ENCODE assay signal across 8 cellular contexts in genomic region chr2:66574701-66575624, GRCh38.
DNase-seq lines count a peak whose midpoint lies in the region; ATAC-seq and TF ChIP-seq lines count a peak whose summit lies in the region.

No MANE protein-coding gene starts in this region.

- POLR2A ChIA-PET in RWPE1 (lab: Yijun Ruan, JAX; ENCODE audit: low non-redundant PET), result no interaction called here

- DNase-seq in D341Med (ENCODE audit: low spot score) (peak; percentile 79), LoVo (ENCODE audit: low spot score) (peak; percentile 51), RWPE1 (ENCODE audit: low spot score) (peak; percentile 87), epithelial cell of esophagus (ENCODE audit: low read depth) (peak; percentile 76), tibial artery (peak in 1 of 2 donors; percentile 73)
- DNase-seq in stimulated activated CD4-positive, alpha-beta T cell treated with anti-CD3 and anti-CD28 coated beads, Interleukin-2, amount 100 ng/mL, for 48 hours, result no peak

- no peak for ATAC-seq in HG03175 (IDR thresholded peaks at IDR 0.05; ENCODE audit: unreplicated experiment)

- intact Hi-C loops in tibial artery (cut with DNase I; ENCODE audit: low total_unique reads), result loop anchor here (10.0 kb wide), 1 partner anchor 1270 kb away; no protein-coding TSS in a partner anchor

- H3K27ac ChIP-seq in RWPE1, result peak overlapping the region; percentile 83
- peak overlapping the region; percentile 96 for H3K27ac ChIP-seq in mesodermal cell (ENCODE audit: low read depth, low read length, severe bottlenecking)
- H3K27ac ChIP-seq in tibial artery, result peak overlapping the region; percentile 40 to 50

- H3K4me3 ChIP-seq in epithelial cell of esophagus (ENCODE audit: low read length) (peak overlapping the region; percentile 61), mesodermal cell (ENCODE audit: extremely low read depth, insufficient read depth, low read length, poor library complexity, severe bottlenecking) (peak overlapping the region; percentile 57), tibial artery (peak overlapping the region; percentile 55 to 75)

- WGBS in mesodermal cell (ENCODE audit: insufficient coverage in 2 of 2), 2 experiments, result 0% methylated on average over 8 to 12 of the region's 35 CpGs

- H3K36me3 ChIP-seq in mesodermal cell (ENCODE audit: control insufficient read depth, insufficient read depth, low read length) (no peaks in the 10 kb centered on the region), tibial artery (peaks cover 4 to 13% (median 7%) of the 10 kb centered on the region in 3 donors)

- H3K9me3 ChIP-seq in mesodermal cell (ENCODE audit: control insufficient read depth, low read length) (no peaks in the 10 kb centered on the region), tibial artery (no peaks in the 10 kb centered on the region)

- peaks cover 5 to 44% of the 10 kb centered on the region in 2 donors for H3K27me3 ChIP-seq in tibial artery

- H3K4me1 ChIP-seq in mesodermal cell (ENCODE audit: control insufficient read depth, insufficient read depth, low read length, poor library complexity, severe bottlenecking), result peaks cover 12% of the 10 kb centered on the region
- peaks cover 0 to 30% (median 26%) of the 10 kb centered on the region in 4 donors for H3K4me1 ChIP-seq in tibial artery

- TF ChIP-seq CTCF in RWPE1 (conservative IDR thresholded peaks at IDR 0.05; ENCODE audit: low read depth) (peak; percentile 68), epithelial cell of esophagus (IDR thresholded peaks at IDR 0.05; ENCODE audit: insufficient read depth, low read depth, low read length, missing control alignments) (peak; percentile 53), tibial artery (IDR thresholded peaks at IDR 0.05) (peak; percentile 29 to 45)

- CTCF ChIA-PET in RWPE1 (lab: Yijun Ruan, JAX), result interaction anchor here (0.6 to 2.5 kb wide), 8 partner anchors 75 to 1196 kb away, joined by 3 to 13 read pairs (median 4); no protein-coding TSS in a partner anchor

Comparison
In these comparisons a context has a peak if more than half of its experiments do, and no peak if none do; other contexts are left out.
1. DNase-seq: peak in D341Med (single experiment), LoVo (single experiment), RWPE1 (single experiment) and epithelial cell of esophagus (single experiment); none in stimulated activated CD4-positive, alpha-beta T cell treated with anti-CD3 and anti-CD28 coated beads, Interleukin-2, amount 100 ng/mL, for 48 hours (0 of 2).
2. H3K27ac ChIP-seq: peak in every context shown above with its lines; median percentile 96 in mesodermal cell; 83 in RWPE1; 45 in tibial artery.
3. Peak in every context shown above with its lines, with median percentiles within 50 percentile points of each other: CTCF ChIP-seq and H3K4me3 ChIP-seq.